Comparison of ENCODE assay signal across 26 cellular contexts in genomic region chr3:142459096-142459495, GRCh38.
"Had no signal": no experiment of that assay in that cellular context is flagged by ENCODE, and none has a peak within 500 bp of the region (broad histone marks: within the 10 kb centered on the region; RNA-seq: fewer than 3 reads in every experiment).

No MANE protein-coding gene starts in this region.

- H3K9me3 ChIP-seq: left lung, mucosa of descending colon, ovary, prostate gland, spleen, suprapubic skin, thoracic aorta, tibial artery, uterus had no signal

- H3K36me3 ChIP-seq: ovary, prostate gland, uterus had no signal

- H3K4me1 ChIP-seq: left lung, prostate gland, spleen, suprapubic skin, tibial artery, uterus had no signal

- ATAC-seq: left colon; left lung; mucosa of descending colon; naive thymus-derived CD4-positive, alpha-beta T cell; natural killer cell treated with Interleukin-12 subunit alpha and Interleukin-12 subunit beta and Interleukin-15 and Interleukin-18, amount 100 ng/mL, for 72 hours; right cardiac atrium; sciatic nerve; stimulated activated effector memory CD8-positive, alpha-beta T cell treated with anti-CD3 and anti-CD28 coated beads, Interleukin-12 subunit alpha, Interleukin-12 subunit beta, amount 100 ng/mL, for 72 hours had no signal

- DNase-seq: hypothalamus; immature natural killer cell; kidney; left colon; left lung; midbrain; mucosa of descending colon; naive thymus-derived CD4-positive, alpha-beta T cell; ovary; posterior cingulate gyrus; retina; right cardiac atrium; small intestine; spleen; stimulated activated CD4-positive, alpha-beta T cell treated with anti-CD3 and anti-CD28 coated beads, Interleukin-4, amount 100 ng/mL, for 24 hours; stimulated activated naive CD4-positive, alpha-beta T cell; tibial artery; uterus had no signal

- H3K27me3 ChIP-seq: left lung, ovary, spleen, suprapubic skin, tibial artery, uterus had no signal

- H3K4me3 ChIP-seq: left lung, lung, mucosa of descending colon, ovary, prostate gland, spleen, suprapubic skin, thoracic aorta, tibial artery, uterus had no signal

- FAIRE-seq: islet of Langerhans, kidney had no signal

- H3K27ac ChIP-seq: left lung, ovary, prostate gland, spleen, suprapubic skin, thoracic aorta, tibial artery, uterus had no signal
